ENCODE assay signal across 21 cellular contexts in genomic region chr12:124044021-124044420, GRCh38.
"Had no signal": no experiment of that assay in that cellular context is flagged by ENCODE, and none has a peak within 500 bp of the region (broad histone marks: within the 10 kb centered on the region; RNA-seq: fewer than 3 reads in every experiment).

No MANE protein-coding gene starts in this region.

- H3K9ac ChIP-seq: SK-N-SH had no signal

- H3K9me3 ChIP-seq: pancreas, testis had no signal

- H3K36me3 ChIP-seq: adrenal gland, cardiac muscle cell, pancreas, right lobe of liver, stomach, upper lobe of left lung had no signal

- ATAC-seq: left lobe of liver, pancreas, right lobe of liver had no signal

- DNase-seq: activated CD4-positive, alpha-beta T cell treated with anti-CD3 and anti-CD28 coated beads, Interleukin-2, amount 10 ng/mL, durations not matched to agents 7 days and 5 days; activated CD4-positive, CD25-positive, alpha-beta regulatory T cell; activated CD8-positive, alpha-beta T cell treated with anti-CD3 and anti-CD28 coated beads, Interleukin-2, amount 10 ng/mL, durations not matched to agents 7 days and 5 days; activated effector memory CD4-positive, alpha-beta T cell treated with Interleukin-2 at 50 U/mL for 16 hours; activated naive CD4-positive, alpha-beta T cell treated with anti-CD3 and anti-CD28 coated beads, Interleukin-2, amount 50 U/mL, for 16 hours; activated T-cell treated with anti-CD3 and anti-CD28 coated beads, Interleukin-2, amount 50 U/mL, for 4 hours; adrenal gland; foreskin keratinocyte; midbrain; pancreas; right lobe of liver; SK-N-SH; small intestine; stimulated activated CD4-positive, alpha-beta T cell treated with anti-CD3 and anti-CD28 coated beads, Interleukin-15, amount 100 ng/mL, for 24 hours; stimulated activated CD4-positive, alpha-beta T cell treated with anti-CD3 and anti-CD28 coated beads, Interleukin-2, amount 100 ng/mL, for 48 hours; stomach; T-helper 9 cell; testis; upper lobe of left lung had no signal

- H3K27ac ChIP-seq: adrenal gland, cardiac muscle cell, foreskin keratinocyte, pancreas, right lobe of liver, stomach, testis, upper lobe of left lung had no signal

- H3K4me1 ChIP-seq: foreskin keratinocyte, right lobe of liver, stomach, testis had no signal

- H3K27me3 Mint-ChIP-seq: activated CD4-positive, alpha-beta T cell treated with anti-CD3 and anti-CD28 coated beads, Interleukin-2, amount 10 ng/mL, durations not matched to agents 7 days and 5 days had no signal

- H3K27me3 ChIP-seq: adrenal gland, cardiac muscle cell, foreskin keratinocyte, pancreas, right lobe of liver, stomach, testis, upper lobe of left lung had no signal

- H3K27ac Mint-ChIP-seq: activated CD4-positive, alpha-beta T cell treated with anti-CD3 and anti-CD28 coated beads, Interleukin-2, amount 10 ng/mL, durations not matched to agents 7 days and 5 days; activated CD8-positive, alpha-beta T cell treated with anti-CD3 and anti-CD28 coated beads, Interleukin-2, amount 10 ng/mL, durations not matched to agents 7 days and 5 days had no signal

- H3K4me3 Mint-ChIP-seq: activated CD4-positive, alpha-beta T cell treated with anti-CD3 and anti-CD28 coated beads, Interleukin-2, amount 10 ng/mL, durations not matched to agents 7 days and 5 days; activated CD8-positive, alpha-beta T cell treated with anti-CD3 and anti-CD28 coated beads, Interleukin-2, amount 10 ng/mL, durations not matched to agents 7 days and 5 days; activated T-cell treated with anti-CD3 and anti-CD28 coated beads, Interleukin-2, amount 50 U/mL, for 4 hours had no signal

- H3K4me3 ChIP-seq: adrenal gland, cardiac muscle cell, pancreas, right lobe of liver, stomach, testis, upper lobe of left lung had no signal
